Comparison of ENCODE assay signal across 8 cellular contexts in genomic region chr7:39624202-39624807, GRCh38. TPM values are rescaled to one million over a fixed set of nuclear protein-coding genes. Genes with fewer than 3 reads are reported as not detected.
DNase-seq lines count a peak whose midpoint lies in the region; ATAC-seq lines count a peak whose summit lies in the region.

No MANE protein-coding gene starts in this region.

- peak overlapping the region; percentile 56 for H3K4me3 ChIP-seq in iPS DF 6.9 (ENCODE audit: low read length)
- H3K4me3 ChIP-seq in skin epidermis, result peak overlapping the region; percentile 78 to 97 (median 90)

- no CpG with 5 or more reads among the region's 11 CpGs for WGBS in iPS DF 6.9 (ENCODE audit: insufficient coverage, insufficient read length)

- H3K36me3 ChIP-seq in iPS DF 6.9 (ENCODE audit: control insufficient read depth, insufficient read depth, low read length), result no peaks in the 10 kb centered on the region

- H3K27ac ChIP-seq in iPS DF 6.9 (ENCODE audit: low read length), result no peak overlapping the region
- H3K27ac ChIP-seq in skin epidermis, result peak overlapping the region; percentile 77 to 98 (median 94)

- no peaks in the 10 kb centered on the region for H3K27me3 ChIP-seq in iPS DF 6.9 (ENCODE audit: control insufficient read depth, insufficient read depth, low read length)

- peak overlapping the region; percentile 87 to 99 for H3K27ac Mint-ChIP-seq in activated naive CD4-positive, alpha-beta T cell treated with anti-CD3 and anti-CD28 coated beads, Interleukin-2, amount 50 U/mL, for 72 hours

- no peaks in the 10 kb centered on the region for H3K9me3 Mint-ChIP-seq in activated naive CD4-positive, alpha-beta T cell treated with anti-CD3 and anti-CD28 coated beads, Interleukin-2, amount 50 U/mL, for 72 hours

- H3K4me1 ChIP-seq in iPS DF 6.9 (ENCODE audit: control insufficient read depth, insufficient read depth, low read length), result peaks cover 3% of the 10 kb centered on the region; the same call in 1 of the 2 replicates

- H3K9me3 ChIP-seq in iPS DF 6.9 (ENCODE audit: control insufficient read depth, insufficient read depth, low read length), result no peaks in the 10 kb centered on the region

- H3K36me3 Mint-ChIP-seq in activated naive CD4-positive, alpha-beta T cell treated with anti-CD3 and anti-CD28 coated beads, Interleukin-2, amount 50 U/mL, for 72 hours, result peaks cover 17% of the 10 kb centered on the region in 2 donors

- ATAC-seq in activated naive CD4-positive, alpha-beta T cell treated with anti-CD3 and anti-CD28 coated beads, Interleukin-2, amount 50 U/mL, for 72 hours, result no peak

- DNase-seq in SIG-M5 treated with dmso at 0.1 percent for 504 hours (lab: John Stamatoyannopoulos, UW; ENCODE audit: unreplicated experiment) (peak; percentile 34), SIG-M5 (lab: John Stamatoyannopoulos, UW) (no peak), NCI-H1092 treated with DMSO at 0.1 percent for 48 hours (lab: John Stamatoyannopoulos, UW) (peak; percentile 12), iPS DF 6.9 (ENCODE audit: low read depth, low spot score) (no peak), NCI-H1436 treated with DMSO at 0.1 percent for 48 hours (lab: John Stamatoyannopoulos, UW) (no peak), NCI-H1930 (lab: John Stamatoyannopoulos, UW) (no peak)
- no peak for DNase-seq in activated naive CD4-positive, alpha-beta T cell treated with anti-CD3 and anti-CD28 coated beads, Interleukin-2, amount 50 U/mL, for 72 hours (ENCODE audit: low spot score in 2 of 2)

RNA-seq across cellular contexts. Expression of gene RALA, which starts 0.9 kb away (rescaled TPM):
- 10 to 100 TPM; 27.8 to 32.7 TPM for total RNA-seq in activated naive CD4-positive, alpha-beta T cell treated with anti-CD3 and anti-CD28 coated beads, Interleukin-2, amount 50 U/mL, for 72 hours

RNA-seq across cellular contexts. Expression of gene YAE1, which starts 58.1 kb away (rescaled TPM):
- 10 to 100 TPM in 1 of 2 donors, 1 to 10 TPM in 1; 4.8 to 12.0 TPM for total RNA-seq in activated naive CD4-positive, alpha-beta T cell treated with anti-CD3 and anti-CD28 coated beads, Interleukin-2, amount 50 U/mL, for 72 hours

Comparison
In these comparisons a context has a peak if more than half of its experiments do, and no peak if none do; other contexts are left out.
1. DNase-seq: peak in SIG-M5 treated with dmso at 0.1 percent for 504 hours (single experiment) and NCI-H1092 treated with DMSO at 0.1 percent for 48 hours (single experiment); none in SIG-M5 (single experiment), activated naive CD4-positive, alpha-beta T cell treated with anti-CD3 and anti-CD28 coated beads, Interleukin-2, amount 50 U/mL, for 72 hours (0 of 2), iPS DF 6.9 (single experiment), NCI-H1436 treated with DMSO at 0.1 percent for 48 hours (single experiment) and NCI-H1930 (0 of 2).